Comparison of ENCODE assay signal across 9 cellular contexts in the genomic region with DNA sequence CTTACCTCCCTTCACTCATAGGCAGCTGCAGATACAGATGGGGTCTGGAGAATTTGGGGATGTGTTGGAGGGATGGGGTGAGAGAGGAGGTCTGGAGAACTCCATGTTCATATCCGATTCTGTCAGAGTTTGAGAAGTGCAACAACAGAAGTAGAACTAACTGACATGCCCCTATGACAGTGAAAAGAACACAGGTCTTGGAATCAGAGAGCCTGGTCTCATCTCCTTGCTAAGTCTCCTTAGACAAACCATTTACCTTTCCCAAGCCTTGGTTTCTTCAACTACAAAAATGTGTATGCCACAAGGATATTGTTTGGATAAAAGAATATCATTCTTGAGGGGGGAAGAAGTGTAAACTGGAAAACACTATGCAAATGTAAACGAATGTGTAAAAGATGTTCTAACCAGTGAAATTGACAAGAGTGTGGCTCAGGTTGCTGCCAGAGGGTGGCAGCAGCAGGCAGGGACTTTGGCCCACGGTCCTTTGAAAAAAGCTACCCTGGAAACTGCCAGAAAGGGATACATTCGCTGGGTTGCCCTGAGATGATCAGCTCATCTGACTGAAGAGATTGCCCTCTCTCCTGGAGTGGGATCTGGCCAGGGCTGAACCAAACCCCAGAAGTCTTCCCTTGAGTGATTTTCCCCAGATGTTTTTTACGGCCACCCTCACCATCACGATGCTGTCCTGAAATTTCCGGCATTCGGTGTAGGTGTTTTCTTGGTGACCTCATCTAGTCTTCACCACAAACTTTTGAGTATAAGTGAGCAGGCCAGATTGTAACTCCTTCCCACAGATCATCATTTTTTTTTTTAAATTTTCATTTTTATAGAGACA. TPM values are rescaled to one million over a fixed set of nuclear protein-coding genes. Genes with fewer than 3 reads are reported as not detected.
DNase-seq lines count a peak whose midpoint lies in the region; ATAC-seq, FAIRE-seq and TF ChIP-seq lines count a peak whose summit lies in the region.
"Had no signal": no experiment of that assay in that cellular context is flagged by ENCODE, and none has a peak within 500 bp of the region (broad histone marks: within the 10 kb centered on the region; RNA-seq: fewer than 3 reads in every experiment).

No MANE protein-coding gene starts in this region.

- H3K27me3 Mint-ChIP-seq in central memory CD8-positive, alpha-beta T cell = no peaks in the 10 kb centered on the region

- H3K36me3 Mint-ChIP-seq in central memory CD8-positive, alpha-beta T cell (ENCODE audit: insufficient read depth) = peaks cover 5% of the 10 kb centered on the region

- in situ Hi-C loops in HepG2 (cut with HindIII; ENCODE audit: extremely low pct_ligation_motif_present, low pct_unique_long_range_greater_than_20kb) = loop anchor here (5.0 to 10.0 kb wide), 2 partner anchors 78 to 320 kb away; no protein-coding TSS in a partner anchor

- no peak overlapping the region for H3K27ac ChIP-seq in HepG2 (ENCODE audit: extremely low read length, insufficient read depth, low read length)

- H3K9ac ChIP-seq in HepG2 (ENCODE audit: insufficient read depth, low read depth, low read length) = no peak overlapping the region

- ATAC-seq in HG02798 (IDR thresholded peaks at IDR 0.05; ENCODE audit: poor library complexity, unreplicated experiment) = peak; percentile 53
- ATAC-seq in central memory CD8-positive, alpha-beta T cell (replicated peaks; ENCODE audit: extremely low read depth, poor library complexity, severe bottlenecking) = peak; percentile 43
- peak; percentile 69 for ATAC-seq in HepG2
- no peak for ATAC-seq in HG03097 (IDR thresholded peaks at IDR 0.05; ENCODE audit: low FRiP score, unreplicated experiment)

- H3K27ac Mint-ChIP-seq in central memory CD8-positive, alpha-beta T cell (ENCODE audit: low read depth) = peak overlapping the region; percentile 98

- BruUV-seq in HepG2 (replicated peaks; lab: Mats Ljungman, UMichigan) = no TSS peak

- no peaks in the 10 kb centered on the region for H3K79me2 ChIP-seq in HepG2 (ENCODE audit: insufficient read depth, low read length)

- H3K4me1 Mint-ChIP-seq in central memory CD8-positive, alpha-beta T cell = peaks cover 53% of the 10 kb centered on the region

- no peak overlapping the region for H2AFZ ChIP-seq in HepG2 (ENCODE audit: low read length)

- H3K9me3 ChIP-seq in HepG2 (ENCODE audit: low read length) = no peaks in the 10 kb centered on the region

- H3K4me2 ChIP-seq in HepG2 (ENCODE audit: low read depth, low read length) = no peak overlapping the region

- no peaks in the 10 kb centered on the region for H4K20me1 ChIP-seq in HepG2 (ENCODE audit: insufficient read depth, low read length)

- no peak for TF ChIP-seq EP300 in HepG2 (IDR thresholded peaks at IDR 0.05; ENCODE audit: low read depth in 2 of 2, low read length in 2 of 2)
- no peak for TF ChIP-seq EP300 in HepG2 (CRISPR knock-in tag; IDR thresholded peaks at IDR 0.05; ENCODE audit: borderline replicate concordance)

- TF ChIP-seq CTCF in GM12874 (IDR thresholded peaks at IDR 0.05; ENCODE audit: insufficient read depth, low read depth, low read length) = peak; percentile 81
- TF ChIP-seq CTCF in HepG2 (CRISPR knock-in tag; IDR thresholded peaks at IDR 0.05) = peak; percentile 79

- WGBS in HepG2 (ENCODE audit: low lambda C conversion rate) = 52% methylated on average over 8 of the region's 8 CpGs

- peak overlapping the region; percentile 76 for H3K4me3 Mint-ChIP-seq in central memory CD8-positive, alpha-beta T cell

- intact Hi-C loops in HepG2 (cut with micrococcal nuclease; ENCODE audit: unreplicated experiment) = loop anchor here (1.0 to 2.0 kb wide), 2 partner anchors 78 to 318 kb away; no protein-coding TSS in a partner anchor

- peak; percentile 37 for DNase-seq in NCI-H2196 (lab: John Stamatoyannopoulos, UW; ENCODE audit: unreplicated experiment)
- peak; percentile 57 for DNase-seq in activated CD4-positive, CD25-positive, alpha-beta regulatory T cell treated with anti-CD3 and anti-CD28 coated beads, Interleukin-2, amount 50 U/mL, for 16 hours (ENCODE audit: low read depth, low spot score)
- DNase-seq in central memory CD8-positive, alpha-beta T cell (ENCODE audit: low spot score in 2 of 2) = peak; percentile 55 to 69
- peak; percentile 7 for DNase-seq in HepG2 (ENCODE audit: low spot score)
- peak; percentile 50 to 70 (median 63) for DNase-seq in stimulated activated CD4-positive, alpha-beta T cell treated with anti-CD3 and anti-CD28 coated beads, TNF-alpha, amount 100 ng/mL, for 4 hours (ENCODE audit: low read depth in 3 of 3)

- FAIRE-seq in HepG2 (lab: Jason Lieb, UNC) = peak; percentile 60
- FAIRE-seq: islet of Langerhans had no signal

- peak; percentile 67 for TF ChIP-seq RAD21 in HepG2 (CRISPR knock-in tag; IDR thresholded peaks at IDR 0.05)

- no peaks in the 10 kb centered on the region for H3K27me3 ChIP-seq in HepG2 (ENCODE audit: control insufficient read depth in 1 of 2, insufficient read depth in 2 of 2, low read length in 2 of 2)

- no peak overlapping the region for H3K4me3 ChIP-seq in HepG2 (replicated peaks in 1 of 3; ENCODE audit: insufficient read depth in 1 of 3, low read depth in 2 of 3, low read length in 3 of 3)

- H3K36me3 ChIP-seq in HepG2 (replicated peaks in 1 of 2; ENCODE audit: control insufficient read depth in 1 of 2, insufficient read depth in 2 of 2, low read length in 2 of 2) = no peaks in the 10 kb centered on the region

- CTCF ChIA-PET in HepG2 (lab: Yijun Ruan, JAX; ENCODE audit: low intra/inter-chr PET ratio, low total read pairs) = interaction anchor here (1.7 to 2.1 kb wide), 3 partner anchors 81 to 318 kb away, joined by 4 to 28 read pairs (median 22); no protein-coding TSS in a partner anchor

- no peaks in the 10 kb centered on the region for H3K9me3 Mint-ChIP-seq in central memory CD8-positive, alpha-beta T cell

- TF ChIP-seq POLR2A in HepG2 (IDR thresholded peaks at IDR 0.05; ENCODE audit: insufficient read depth in 1 of 2, low read depth in 2 of 2, low read length in 2 of 2) = no peak

- POLR2A ChIA-PET in HepG2 (lab: Yijun Ruan, JAX) = no interaction called here

- H3K4me1 ChIP-seq in HepG2 (ENCODE audit: insufficient read depth, low read length) = no peaks in the 10 kb centered on the region

TF ChIP-seq in HepG2, 621 proteins besides CTCF, POLR2A, EP300 and RAD21 (continues in another document):
- TF ChIP-seq PRPF4 (IDR thresholded peaks at IDR 0.05; ENCODE audit: low read depth, low read length, poor library complexity, severe bottlenecking) (no peak), SNAI1 (CRISPR knock-in tag; IDR thresholded peaks at IDR 0.05; ENCODE audit: borderline replicate concordance) (no peak), RFX1 (IDR thresholded peaks at IDR 0.05) (no peak)
- TF ChIP-seq, protein P1, sequence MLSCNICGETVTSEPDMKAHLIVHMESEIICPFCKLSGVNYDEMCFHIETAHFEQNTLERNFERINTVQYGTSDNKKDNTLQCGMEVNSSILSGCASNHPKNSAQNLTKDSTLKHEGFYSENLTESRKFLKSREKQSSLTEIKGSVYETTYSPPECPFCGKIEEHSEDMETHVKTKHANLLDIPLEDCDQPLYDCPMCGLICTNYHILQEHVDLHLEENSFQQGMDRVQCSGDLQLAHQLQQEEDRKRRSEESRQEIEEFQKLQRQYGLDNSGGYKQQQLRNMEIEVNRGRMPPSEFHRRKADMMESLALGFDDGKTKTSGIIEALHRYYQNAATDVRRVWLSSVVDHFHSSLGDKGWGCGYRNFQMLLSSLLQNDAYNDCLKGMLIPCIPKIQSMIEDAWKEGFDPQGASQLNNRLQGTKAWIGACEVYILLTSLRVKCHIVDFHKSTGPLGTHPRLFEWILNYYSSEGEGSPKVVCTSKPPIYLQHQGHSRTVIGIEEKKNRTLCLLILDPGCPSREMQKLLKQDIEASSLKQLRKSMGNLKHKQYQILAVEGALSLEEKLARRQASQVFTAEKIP (CRISPR knock-in tag; IDR thresholded peaks at IDR 0.05; ENCODE audit: borderline replicate concordance) = no peak
- TF ChIP-seq, protein P2, sequence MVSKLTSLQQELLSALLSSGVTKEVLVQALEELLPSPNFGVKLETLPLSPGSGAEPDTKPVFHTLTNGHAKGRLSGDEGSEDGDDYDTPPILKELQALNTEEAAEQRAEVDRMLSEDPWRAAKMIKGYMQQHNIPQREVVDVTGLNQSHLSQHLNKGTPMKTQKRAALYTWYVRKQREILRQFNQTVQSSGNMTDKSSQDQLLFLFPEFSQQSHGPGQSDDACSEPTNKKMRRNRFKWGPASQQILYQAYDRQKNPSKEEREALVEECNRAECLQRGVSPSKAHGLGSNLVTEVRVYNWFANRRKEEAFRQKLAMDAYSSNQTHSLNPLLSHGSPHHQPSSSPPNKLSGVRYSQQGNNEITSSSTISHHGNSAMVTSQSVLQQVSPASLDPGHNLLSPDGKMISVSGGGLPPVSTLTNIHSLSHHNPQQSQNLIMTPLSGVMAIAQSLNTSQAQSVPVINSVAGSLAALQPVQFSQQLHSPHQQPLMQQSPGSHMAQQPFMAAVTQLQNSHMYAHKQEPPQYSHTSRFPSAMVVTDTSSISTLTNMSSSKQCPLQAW (CRISPR knock-in tag; IDR thresholded peaks at IDR 0.05) = no peak
- TF ChIP-seq, protein P3, sequence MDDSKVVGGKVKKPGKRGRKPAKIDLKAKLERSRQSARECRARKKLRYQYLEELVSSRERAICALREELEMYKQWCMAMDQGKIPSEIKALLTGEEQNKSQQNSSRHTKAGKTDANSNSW (CRISPR knock-in tag; IDR thresholded peaks at IDR 0.05; ENCODE audit: borderline replicate concordance) = no peak

RNA-seq across cellular contexts. Expression of a gene that starts 17.0 kb away (rescaled TPM):
- total RNA-seq in HepG2 (2016; rRNA removed; fragmentation: Illumina TruSeq; extraction: Trizol) = not detected in 2 replicates
- total RNA-seq in HepG2 (2016; cell fraction: cytosol; rRNA removed; fragmentation: Illumina TruSeq; extraction: Trizol; ENCODE audit: low read depth) = not detected in 2 replicates
- not detected in 2 replicates for total RNA-seq in HepG2 (2016; cell fraction: insoluble cytoplasmic fraction; rRNA removed; fragmentation: Illumina TruSeq; extraction: Trizol)
- not detected in 2 replicates for total RNA-seq in HepG2 (2016; cell fraction: membrane; rRNA removed; fragmentation: Illumina TruSeq; extraction: Trizol)
- not detected in 2 replicates for total RNA-seq in HepG2 (2016; cell fraction: nucleus; rRNA removed; fragmentation: Illumina TruSeq; extraction: Trizol)
- polyA plus RNA-seq in HepG2 (2011; rRNA removed) = not detected in 2 replicates
- polyA plus RNA-seq in HepG2 (2011; cell fraction: cytosol; rRNA removed) = not detected in 2 replicates
- not detected in 2 replicates for polyA plus RNA-seq in HepG2 (2011; cell fraction: nucleus; rRNA removed)
- not detected in 2 replicates for polyA plus RNA-seq in HepG2 (2012)
- polyA plus RNA-seq in HepG2 (2016; cell fraction: cytosol; fragmentation: Illumina TruSeq; extraction: Trizol; ENCODE audit: low read depth) = not detected in 2 replicates
- polyA plus RNA-seq in HepG2 (2016; cell fraction: insoluble cytoplasmic fraction; fragmentation: Illumina TruSeq; extraction: Trizol; ENCODE audit: low read depth) = not detected in 2 replicates
- polyA plus RNA-seq in HepG2 (2016; cell fraction: membrane; fragmentation: Illumina TruSeq; extraction: Trizol; ENCODE audit: low read depth) = not detected in 2 replicates
- polyA plus RNA-seq in HepG2 (2016; cell fraction: nucleus; fragmentation: Illumina TruSeq; extraction: Trizol; ENCODE audit: insufficient read depth, low read depth) = not detected in 2 replicates
- not detected in 2 replicates for polyA minus RNA-seq in HepG2 (2011; rRNA and poly(A)+ RNA removed; ENCODE audit: low replicate concordance)
- not detected in 2 replicates for polyA minus RNA-seq in HepG2 (2011; cell fraction: cytosol; rRNA and poly(A)+ RNA removed)
- polyA minus RNA-seq in HepG2 (2011; cell fraction: nucleus; rRNA and poly(A)+ RNA removed) = not detected in 2 replicates

Comparison
In these comparisons a context has a peak if more than half of its experiments do, and no peak if none do; other contexts are left out.
1. DNase-seq: peak in every context shown above with its lines; median percentile 63 in stimulated activated CD4-positive, alpha-beta T cell treated with anti-CD3 and anti-CD28 coated beads, TNF-alpha, amount 100 ng/mL, for 4 hours; 62 in central memory CD8-positive, alpha-beta T cell; 57 in activated CD4-positive, CD25-positive, alpha-beta regulatory T cell treated with anti-CD3 and anti-CD28 coated beads, Interleukin-2, amount 50 U/mL, for 16 hours; 37 in NCI-H2196; 7 in HepG2.